In the genomic region with DNA sequence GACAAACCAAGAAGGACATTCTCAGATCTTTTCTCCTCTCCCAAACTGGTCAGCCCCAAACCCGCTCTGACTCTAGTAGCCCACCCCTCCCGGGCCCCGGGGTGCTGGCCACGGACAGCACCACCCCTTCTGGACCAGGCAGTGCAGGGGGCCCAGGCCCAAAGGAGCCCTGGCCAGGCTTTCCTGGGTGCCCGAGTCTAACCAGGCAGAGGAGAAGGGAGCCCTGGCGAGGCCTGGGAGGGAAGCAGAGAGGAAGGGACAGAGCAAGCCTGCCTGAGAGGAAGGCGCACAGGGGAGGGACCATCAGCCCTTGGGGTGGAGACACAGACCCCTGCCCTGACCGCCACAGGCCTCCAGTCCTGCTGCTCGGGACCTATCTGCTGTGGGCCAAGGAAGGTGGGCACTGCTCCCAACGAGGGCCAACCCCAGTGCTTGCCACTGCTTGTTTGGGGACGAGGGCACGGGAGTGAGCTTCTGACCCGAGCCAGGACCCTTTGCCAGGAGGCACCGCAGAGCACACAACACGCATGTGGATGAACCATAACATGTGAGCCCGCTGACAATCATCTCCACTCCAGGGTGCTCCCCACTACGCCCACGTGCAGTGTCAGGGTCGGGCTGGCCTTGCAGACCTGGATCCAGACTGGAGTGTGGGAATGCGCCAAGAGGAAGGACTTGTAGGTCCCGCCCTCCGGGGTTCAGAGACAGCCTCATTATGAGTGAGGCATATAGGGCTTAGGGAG, we compare ENCODE assay signal across 18 cellular contexts.
"Had no signal": no experiment of that assay in that cellular context is flagged by ENCODE, and none has a peak within 500 bp of the region (broad histone marks: within the 10 kb centered on the region; RNA-seq: fewer than 3 reads in every experiment).

No MANE protein-coding gene starts in this region.

- H3K4me3 ChIP-seq: breast epithelium, left lung, tibial nerve, uterus had no signal

- H3K27me3 Mint-ChIP-seq: activated CD4-positive, alpha-beta memory T cell treated with anti-CD3 and anti-CD28 coated beads, Interleukin-2, amount 10 ng/mL, durations not matched to agents 7 days and 5 days had no signal

- H3K4me1 Mint-ChIP-seq: activated CD4-positive, alpha-beta memory T cell treated with anti-CD3 and anti-CD28 coated beads, Interleukin-2, amount 10 ng/mL, durations not matched to agents 7 days and 5 days had no signal

- ATAC-seq: left lung had no signal

- H3K9me3 ChIP-seq: breast epithelium, left lung, tibial nerve, uterus had no signal

- H3K36me3 ChIP-seq: breast epithelium, uterus had no signal

- H3K4me3 Mint-ChIP-seq: activated CD4-positive, alpha-beta memory T cell treated with anti-CD3 and anti-CD28 coated beads, Interleukin-2, amount 10 ng/mL, durations not matched to agents 7 days and 5 days had no signal

- H3K27ac ChIP-seq: breast epithelium, left lung, tibial nerve, uterus had no signal

- H3K9me3 Mint-ChIP-seq: activated CD4-positive, alpha-beta memory T cell treated with anti-CD3 and anti-CD28 coated beads, Interleukin-2, amount 10 ng/mL, durations not matched to agents 7 days and 5 days had no signal

- H3K27ac Mint-ChIP-seq: activated CD4-positive, alpha-beta memory T cell treated with anti-CD3 and anti-CD28 coated beads, Interleukin-2, amount 10 ng/mL, durations not matched to agents 7 days and 5 days had no signal

- H3K4me1 ChIP-seq: breast epithelium, left lung, tibial nerve had no signal

- DNase-seq: activated CD4-positive, alpha-beta memory T cell treated with anti-CD3 and anti-CD28 coated beads, Interleukin-2, amount 10 ng/mL, durations not matched to agents 7 days and 5 days; activated CD4-positive, alpha-beta T cell treated with anti-CD3 and anti-CD28 coated beads for 48 hours; activated effector memory CD4-positive, alpha-beta T cell treated with anti-CD3 and anti-CD28 coated beads, Interleukin-2, amount 50 U/mL, for 16 hours; activated naive CD4-positive, alpha-beta T cell treated with anti-CD3 and anti-CD28 coated beads, Interleukin-2, amount 50 U/mL, for 16 hours; activated T-cell treated with anti-CD3 and anti-CD28 coated beads, Interleukin-2, amount 50 U/mL, for 48 hours; cortex of kidney; erythroblast; foreskin melanocyte; hypothalamus; stimulated activated CD4-positive, alpha-beta T cell treated with anti-CD3 and anti-CD28 coated beads, Interleukin-12 subunit alpha, Interleukin-12 subunit beta, amount 100 ng/mL, for 4 hours; stimulated activated CD4-positive, alpha-beta T cell treated with anti-CD3 and anti-CD28 coated beads, Interleukin-1b, Interleukin-23, amount 100 ng/mL, for 48 hours; stimulated activated CD8-positive, alpha-beta memory T cell treated with anti-CD3 and anti-CD28 coated beads, Interleukin-4, amount 100 ng/mL, for 48 hours; stimulated activated naive CD4-positive, alpha-beta T cell treated with Interleukin-2 at 50 U/mL for 16 hours; SW 1271; uterus had no signal
